Comparison of ENCODE assay signal across 20 cellular contexts in genomic region chrX:41796577-41796976, GRCh38.
DNase-seq lines count a peak whose midpoint lies in the region; ATAC-seq, FAIRE-seq and TF ChIP-seq lines count a peak whose summit lies in the region.
"Had no signal": no experiment of that assay in that cellular context is flagged by ENCODE, and none has a peak within 500 bp of the region (broad histone marks: within the 10 kb centered on the region; RNA-seq: fewer than 3 reads in every experiment).

No MANE protein-coding gene starts in this region.

- TF ChIP-seq RAD21 in GM12878 (IDR thresholded peaks at IDR 0.05; ENCODE audit: insufficient read depth, low read depth, low read length), result no peak

- H3K9ac ChIP-seq in GM12878 (ENCODE audit: control insufficient read depth, insufficient read depth, low read length), result no peak overlapping the region
- H3K9ac ChIP-seq: SK-N-SH had no signal

- H3K9me3 ChIP-seq in GM12878 (replicated peaks; ENCODE audit: control insufficient read depth, insufficient read depth, low read length), result no peaks in the 10 kb centered on the region; the same call in 1 of the 3 replicates
- H3K9me3 ChIP-seq: esophagus squamous epithelium, HAP-1, SK-N-SH, thyroid gland had no signal

- FAIRE-seq in GM12878 (lab: Jason Lieb, UNC), result peak; percentile 81
- FAIRE-seq: G401.6, GM12891, RCC 7860 had no signal

- H4K20me1 ChIP-seq in GM12878 (ENCODE audit: control insufficient read depth, insufficient read depth), result no peaks in the 10 kb centered on the region

- H3K4me1 ChIP-seq in GM12878 (ENCODE audit: control insufficient read depth, insufficient read depth, low read length), result no peaks in the 10 kb centered on the region
- H3K4me1 ChIP-seq: esophagus squamous epithelium, HAP-1, thyroid gland had no signal

- SMC1A ChIA-PET in GM12878 (lab: Charles Lee; ENCODE audit: uncharacterized antibody, unreplicated experiment), result interaction anchor here (0.7 to 1.6 kb wide), 7 partner anchors 17 to 1763 kb away, joined by 3 to 5 read pairs (median 4); no protein-coding TSS in a partner anchor

- CTCF ChIA-PET in GM12878 (lab: Yijun Ruan, JAX), result interaction anchor here (0.6 to 2.9 kb wide), 7 partner anchors 10 to 1761 kb away, joined by 3 to 16 read pairs (median 4); no protein-coding TSS in a partner anchor

- POLR2A ChIA-PET in GM12878 (lab: Charles Lee), result interaction anchor here (0.6 to 0.7 kb wide), 2 partner anchors 24 to 122 kb away, joined by 4 read pairs; no protein-coding TSS in a partner anchor

- in situ Hi-C loops in GM12878 (cut with MboI), result loop anchor here (5.0 to 10.0 kb wide), 2 partner anchors 1148 to 1766 kb away; no protein-coding TSS in a partner anchor
- in situ Hi-C loops in KBM-7 (cut with MboI; ENCODE audit: low pct_unique_long_range_greater_than_20kb, low sequenced_read_pairs), result loop anchor here (25.0 kb wide), 1 partner anchor 216 kb away; no protein-coding TSS in a partner anchor

- BruUV-seq in GM12878 (replicated peaks; lab: Mats Ljungman, UMichigan), result no TSS peak

- 53% methylated on average over 1 of the region's 1 CpG for WGBS in GM12878 (ENCODE audit: insufficient coverage, insufficient replicate concordance, low lambda C conversion rate, missing lambda C conversion rate)

- RAD21 ChIA-PET in GM12878 (lab: Charles Lee; ENCODE audit: unreplicated experiment), result interaction anchor here (0.8 to 1.9 kb wide), 7 partner anchors 15 to 308 kb away, joined by 3 to 7 read pairs (median 3); no protein-coding TSS in a partner anchor

- TF ChIP-seq CTCF in GM12878 (IDR thresholded peaks at IDR 0.05 in 2 of 3, conservative IDR thresholded peaks at IDR 0.05 in 1 of 3; ENCODE audit: control insufficient read depth in 2 of 3, extremely low read depth in 1 of 3, insufficient read depth in 1 of 3, low read depth in 3 of 3, low read length in 3 of 3), result no peak

- no peak for TF ChIP-seq POLR2A in GM12878 (IDR thresholded peaks at IDR 0.05; ENCODE audit: low read depth, low read length)

- H3K4me2 ChIP-seq in GM12878 (ENCODE audit: control insufficient read depth, insufficient read depth), result no peak overlapping the region
- H3K4me2 ChIP-seq: SK-N-SH had no signal

- TF ChIP-seq EP300 in GM12878 (IDR thresholded peaks at IDR 0.05; ENCODE audit: borderline replicate concordance in 1 of 2, control insufficient read depth in 1 of 2, low read depth in 2 of 2, low read length in 2 of 2), result 0 out of 4 replicates have a peak, but pooled peaks of 1 of the 2 experiments have one; percentile 31

- no peak for DNase-seq in activated CD4-positive, CD25-positive, alpha-beta regulatory T cell (lab: John Stamatoyannopoulos, UW)
- no peak for DNase-seq in GM12878 (ENCODE audit: low read depth, low spot score)
- DNase-seq in NCI-H2171 treated with DMSO at 0.1 percent for 48 hours (lab: John Stamatoyannopoulos, UW), result no peak
- DNase-seq in KBM-7, result no peak
- DNase-seq: esophagus squamous epithelium, glutamatergic neuron, NCI-H1417 treated with DMSO at 0.1 percent for 48 hours, NCI-H748 treated with DMSO at 0.1 percent for 48 hours, nucleus accumbens, SK-N-SH, thyroid gland had no signal

- H2AFZ ChIP-seq in GM12878 (ENCODE audit: control insufficient read depth, low read depth, low read length), result no peak overlapping the region

- H3K27ac ChIP-seq in GM12878 (ENCODE audit: control insufficient read depth, insufficient read depth), result no peak overlapping the region
- H3K27ac ChIP-seq: 22Rv1, esophagus squamous epithelium, thyroid gland had no signal

- no peaks in the 10 kb centered on the region for H3K79me2 ChIP-seq in GM12878 (ENCODE audit: control insufficient read depth, insufficient read depth, low read length)

- H3K36me3 ChIP-seq in GM12878 (ENCODE audit: control insufficient read depth in 2 of 2, insufficient read depth in 2 of 2, low read length in 1 of 2), result no peaks in the 10 kb centered on the region
- H3K36me3 ChIP-seq: esophagus squamous epithelium, HAP-1, thyroid gland had no signal

- ATAC-seq in activated CD4-positive, CD25-positive, alpha-beta regulatory T cell treated with anti-CD3 and anti-CD28 coated beads, Interleukin-2, amount 50 U/mL, for 24 hours, result peak; percentile 16 to 24
- ATAC-seq in GM19395 (IDR thresholded peaks at IDR 0.05; ENCODE audit: unreplicated experiment) (peak; percentile 47), HG03442 (IDR thresholded peaks at IDR 0.05; ENCODE audit: unreplicated experiment) (peak; percentile 67), GM12878 (peak; percentile 41), HG02610 (IDR thresholded peaks at IDR 0.05; ENCODE audit: unreplicated experiment) (no peak)

- H3K4me3 ChIP-seq in GM12878, result no peak overlapping the region
- H3K4me3 ChIP-seq: esophagus squamous epithelium, HAP-1, thyroid gland had no signal

- no peaks in the 10 kb centered on the region for H3K27me3 ChIP-seq in GM12878 (replicated peaks in 1 of 2; ENCODE audit: control insufficient read depth in 2 of 2, insufficient read depth in 2 of 2, low read length in 1 of 2)
- H3K27me3 ChIP-seq: esophagus squamous epithelium, thyroid gland had no signal

- intact Hi-C loops in GM12878 (cut with micrococcal nuclease; ENCODE audit: unreplicated experiment), result loop anchor here (5.0 to 10.0 kb wide), 8 partner anchors 41 to 1956 kb away; no protein-coding TSS in a partner anchor

TF ChIP-seq in GM12878, 131 proteins besides CTCF, POLR2A, EP300 and RAD21 (continues in another document):
- TF ChIP-seq ZSCAN29 (IDR thresholded peaks at IDR 0.05), result no peak
- no peak for TF ChIP-seq EZH2 (IDR thresholded peaks at IDR 0.05; ENCODE audit: borderline replicate concordance, control insufficient read depth, low read depth, low read length)
- no peak for TF ChIP-seq TCF7 (IDR thresholded peaks at IDR 0.05; ENCODE audit: borderline replicate concordance)
- no peak for TF ChIP-seq NRF1 (conservative IDR thresholded peaks at IDR 0.05; ENCODE audit: low read depth, low read length)
- no peak for TF ChIP-seq ZNF384 (IDR thresholded peaks at IDR 0.05; ENCODE audit: borderline replicate concordance, low read depth, low read length)
- peak; percentile 35; the same call in 1 of the 2 replicates for TF ChIP-seq IKZF1 (conservative IDR thresholded peaks at IDR 0.05)
- no peak for TF ChIP-seq JUND (IDR thresholded peaks at IDR 0.05; ENCODE audit: low read depth, low read length)
- no peak for TF ChIP-seq MYB (IDR thresholded peaks at IDR 0.05; ENCODE audit: borderline replicate concordance, low read depth, low read length)
- TF ChIP-seq TCF12 (IDR thresholded peaks at IDR 0.05; ENCODE audit: low read depth, low read length), result 0 out of 2 replicates have a peak, but pooled peaks have one; percentile 19
- no peak for TF ChIP-seq ZNF592 (IDR thresholded peaks at IDR 0.05)
- TF ChIP-seq SMAD1 (IDR thresholded peaks at IDR 0.05; ENCODE audit: low read depth, partially characterized antibody), result no peak
- TF ChIP-seq RELB (IDR thresholded peaks at IDR 0.05; ENCODE audit: low read depth), result no peak
